38 cellular contexts compared by ENCODE assay signal in genomic region chr5:30475429-30475828, GRCh38.
"Had no signal": no experiment of that assay in that cellular context is flagged by ENCODE, and none has a peak within 500 bp of the region (broad histone marks: within the 10 kb centered on the region; RNA-seq: fewer than 3 reads in every experiment).

No MANE protein-coding gene starts in this region.

- H3K36me3 Mint-ChIP-seq: activated CD8-positive, alpha-beta memory T cell treated with anti-CD3 and anti-CD28 coated beads, Interleukin-2, amount 10 ng/mL, durations not matched to agents 7 days and 5 days; activated naive CD4-positive, alpha-beta T cell treated with anti-CD3 and anti-CD28 coated beads, Interleukin-2, amount 50 U/mL, for 72 hours; activated naive CD8-positive, alpha-beta T cell treated with anti-CD3 and anti-CD28 coated beads for 36 hours; brain had no signal

- H3K4me1 ChIP-seq: adrenal gland, ascending aorta had no signal

- H3K4me1 Mint-ChIP-seq: activated CD4-positive, alpha-beta memory T cell treated with anti-CD3 and anti-CD28 coated beads, Interleukin-2, amount 10 ng/mL, durations not matched to agents 7 days and 5 days; activated CD4-positive, alpha-beta T cell treated with anti-CD3 and anti-CD28 coated beads for 36 hours; activated CD4-positive, alpha-beta T cell treated with anti-CD3 and anti-CD28 coated beads, Interleukin-2, amount 10 ng/mL, durations not matched to agents 7 days and 5 days; activated CD8-positive, alpha-beta memory T cell treated with anti-CD3 and anti-CD28 coated beads, Interleukin-2, amount 10 ng/mL, durations not matched to agents 7 days and 5 days; activated naive CD8-positive, alpha-beta T cell treated with anti-CD3 and anti-CD28 coated beads for 36 hours; brain; central memory CD8-positive, alpha-beta T cell had no signal

- H3K27ac ChIP-seq: adrenal gland, ascending aorta, cardiac muscle cell, VCaP had no signal

- H3K4me3 ChIP-seq: adrenal gland, ascending aorta, cardiac muscle cell had no signal

- ATAC-seq: activated CD4-positive, alpha-beta T cell treated with anti-CD3 and anti-CD28 coated beads for 36 hours; activated CD4-positive, CD25-positive, alpha-beta regulatory T cell treated with anti-CD3 and anti-CD28 coated beads, Interleukin-2, amount 50 U/mL, for 24 hours; activated CD8-positive, alpha-beta memory T cell treated with anti-CD3 and anti-CD28 coated beads, Interleukin-2, amount 10 ng/mL, durations not matched to agents 7 days and 5 days; activated CD8-positive, alpha-beta T cell treated with anti-CD3 and anti-CD28 coated beads, Interleukin-2, amount 10 ng/mL, durations not matched to agents 7 days and 5 days; activated naive CD4-positive, alpha-beta T cell treated with anti-CD3 and anti-CD28 coated beads, Interleukin-2, amount 50 U/mL, for 72 hours had no signal

- H3K27me3 Mint-ChIP-seq: activated CD4-positive, alpha-beta memory T cell treated with anti-CD3 and anti-CD28 coated beads, Interleukin-2, amount 10 ng/mL, durations not matched to agents 7 days and 5 days; activated CD4-positive, alpha-beta T cell treated with anti-CD3 and anti-CD28 coated beads for 36 hours; activated CD4-positive, alpha-beta T cell treated with anti-CD3 and anti-CD28 coated beads, Interleukin-2, amount 10 ng/mL, durations not matched to agents 7 days and 5 days; activated CD8-positive, alpha-beta memory T cell treated with anti-CD3 and anti-CD28 coated beads, Interleukin-2, amount 10 ng/mL, durations not matched to agents 7 days and 5 days; activated naive CD8-positive, alpha-beta T cell treated with anti-CD3 and anti-CD28 coated beads for 36 hours; activated T-cell treated with anti-CD3 and anti-CD28 coated beads, Interleukin-2, amount 50 U/mL, for 24 hours; brain; central memory CD8-positive, alpha-beta T cell had no signal

- H3K27ac Mint-ChIP-seq: activated CD4-positive, alpha-beta memory T cell treated with anti-CD3 and anti-CD28 coated beads, Interleukin-2, amount 10 ng/mL, durations not matched to agents 7 days and 5 days; activated CD4-positive, alpha-beta T cell treated with anti-CD3 and anti-CD28 coated beads for 36 hours; activated CD4-positive, alpha-beta T cell treated with anti-CD3 and anti-CD28 coated beads, Interleukin-2, amount 10 ng/mL, durations not matched to agents 7 days and 5 days; activated CD8-positive, alpha-beta memory T cell treated with anti-CD3 and anti-CD28 coated beads, Interleukin-2, amount 10 ng/mL, durations not matched to agents 7 days and 5 days; activated CD8-positive, alpha-beta T cell treated with anti-CD3 and anti-CD28 coated beads, Interleukin-2, amount 10 ng/mL, durations not matched to agents 7 days and 5 days; activated naive CD4-positive, alpha-beta T cell treated with anti-CD3 and anti-CD28 coated beads, Interleukin-2, amount 50 U/mL, for 72 hours; activated naive CD8-positive, alpha-beta T cell treated with anti-CD3 and anti-CD28 coated beads for 36 hours; activated T-cell treated with anti-CD3 and anti-CD28 coated beads, Interleukin-2, amount 50 U/mL, for 24 hours; activated T-helper 2 cell treated with anti-CD3 and anti-CD28 coated beads, Interferon-gamma antibody, Interleukin-2, Interleukin-4, amounts not matched to agents 10 μg/mL and 5 μg/mL and 100 μg/mL, durations not matched to agents 14 hours and 24 hours and 36 hours; brain; T-helper 1 cell treated with Interleukin-12 subunit alpha and Interleukin-12 subunit beta and Interleukin-4 antibody, amounts not matched to agents 30 μg/mL and 1 μg/mL, for 36 hours; T-helper 2 cell treated with Interferon-gamma antibody and Interleukin-4, amounts not matched to agents 5 μg/mL and 100 μg/mL, for 36 hours had no signal

- H3K36me3 ChIP-seq: adrenal gland, ascending aorta, cardiac muscle cell had no signal

- H3K27me3 ChIP-seq: adrenal gland, ascending aorta, cardiac muscle cell had no signal

- FAIRE-seq: bronchial epithelial cell, TTC549 had no signal

- DNase-seq: activated CD4-positive, alpha-beta memory T cell treated with anti-CD3 and anti-CD28 coated beads, Interleukin-2, amount 10 ng/mL, durations not matched to agents 7 days and 5 days; activated CD4-positive, alpha-beta T cell treated with anti-CD3 and anti-CD28 coated beads for 1 hour; activated CD4-positive, alpha-beta T cell treated with anti-CD3 and anti-CD28 coated beads for 36 hours; activated CD4-positive, alpha-beta T cell treated with anti-CD3 and anti-CD28 coated beads for 48 hours; activated CD4-positive, alpha-beta T cell treated with anti-CD3 and anti-CD28 coated beads, Interleukin-2, amount 10 ng/mL, durations not matched to agents 7 days and 5 days; activated CD4-positive, alpha-beta T cell treated with anti-CD3 and anti-CD28 coated beads, Interleukin-2, amount 50 U/mL, for 48 hours; activated CD4-positive, CD25-positive, alpha-beta regulatory T cell; activated CD8-positive, alpha-beta memory T cell treated with anti-CD3 and anti-CD28 coated beads for 24 hours; activated CD8-positive, alpha-beta memory T cell treated with anti-CD3 and anti-CD28 coated beads, Interleukin-2, amount 10 ng/mL, durations not matched to agents 7 days and 5 days; activated CD8-positive, alpha-beta memory T cell treated with anti-CD3 and anti-CD28 coated beads, Interleukin-2, amount 50 U/mL, for 48 hours; activated CD8-positive, alpha-beta T cell treated with anti-CD3 and anti-CD28 coated beads, Interleukin-2, amount 10 ng/mL, durations not matched to agents 7 days and 5 days; activated effector memory CD4-positive, alpha-beta T cell treated with Interleukin-2 at 50 U/mL for 16 hours; activated gamma-delta T cell; activated naive CD4-positive, alpha-beta T cell treated with anti-CD3 and anti-CD28 coated beads, Interleukin-2, amount 50 U/mL, for 16 hours; activated naive CD4-positive, alpha-beta T cell treated with Interleukin-2 at 50 U/mL for 16 hours; activated naive CD8-positive, alpha-beta T cell treated with anti-CD3 and anti-CD28 coated beads for 36 hours; activated T-cell treated with anti-CD3 and anti-CD28 coated beads, Interleukin-2, amount 50 U/mL, for 24 hours; activated T-cell treated with anti-CD3 and anti-CD28 coated beads, Interleukin-2, amount 50 U/mL, for 48 hours; adrenal gland; amygdala; anterior cingulate cortex; caudate nucleus; cerebellar nuclear complex; T-helper 1 cell; T-helper 2 cell; T-helper 9 cell had no signal

- H3K4me3 Mint-ChIP-seq: activated CD4-positive, alpha-beta memory T cell treated with anti-CD3 and anti-CD28 coated beads, Interleukin-2, amount 10 ng/mL, durations not matched to agents 7 days and 5 days; activated CD4-positive, alpha-beta T cell treated with anti-CD3 and anti-CD28 coated beads for 36 hours; activated CD4-positive, alpha-beta T cell treated with anti-CD3 and anti-CD28 coated beads, Interleukin-2, amount 10 ng/mL, durations not matched to agents 7 days and 5 days; activated CD8-positive, alpha-beta memory T cell treated with anti-CD3 and anti-CD28 coated beads, Interleukin-2, amount 10 ng/mL, durations not matched to agents 7 days and 5 days; activated CD8-positive, alpha-beta T cell treated with anti-CD3 and anti-CD28 coated beads, Interleukin-2, amount 10 ng/mL, durations not matched to agents 7 days and 5 days; activated naive CD8-positive, alpha-beta T cell treated with anti-CD3 and anti-CD28 coated beads for 36 hours; activated T-cell treated with anti-CD3 and anti-CD28 coated beads, Interleukin-2, amount 50 U/mL, for 24 hours; brain; central memory CD8-positive, alpha-beta T cell; T-helper 1 cell treated with Interleukin-12 subunit alpha and Interleukin-12 subunit beta and Interleukin-4 antibody, amounts not matched to agents 30 μg/mL and 1 μg/mL, for 36 hours; T-helper 2 cell treated with Interferon-gamma antibody and Interleukin-4, amounts not matched to agents 5 μg/mL and 100 μg/mL, for 36 hours had no signal
